Comparison of ENCODE assay signal across 1 cellular context in the genomic region with DNA sequence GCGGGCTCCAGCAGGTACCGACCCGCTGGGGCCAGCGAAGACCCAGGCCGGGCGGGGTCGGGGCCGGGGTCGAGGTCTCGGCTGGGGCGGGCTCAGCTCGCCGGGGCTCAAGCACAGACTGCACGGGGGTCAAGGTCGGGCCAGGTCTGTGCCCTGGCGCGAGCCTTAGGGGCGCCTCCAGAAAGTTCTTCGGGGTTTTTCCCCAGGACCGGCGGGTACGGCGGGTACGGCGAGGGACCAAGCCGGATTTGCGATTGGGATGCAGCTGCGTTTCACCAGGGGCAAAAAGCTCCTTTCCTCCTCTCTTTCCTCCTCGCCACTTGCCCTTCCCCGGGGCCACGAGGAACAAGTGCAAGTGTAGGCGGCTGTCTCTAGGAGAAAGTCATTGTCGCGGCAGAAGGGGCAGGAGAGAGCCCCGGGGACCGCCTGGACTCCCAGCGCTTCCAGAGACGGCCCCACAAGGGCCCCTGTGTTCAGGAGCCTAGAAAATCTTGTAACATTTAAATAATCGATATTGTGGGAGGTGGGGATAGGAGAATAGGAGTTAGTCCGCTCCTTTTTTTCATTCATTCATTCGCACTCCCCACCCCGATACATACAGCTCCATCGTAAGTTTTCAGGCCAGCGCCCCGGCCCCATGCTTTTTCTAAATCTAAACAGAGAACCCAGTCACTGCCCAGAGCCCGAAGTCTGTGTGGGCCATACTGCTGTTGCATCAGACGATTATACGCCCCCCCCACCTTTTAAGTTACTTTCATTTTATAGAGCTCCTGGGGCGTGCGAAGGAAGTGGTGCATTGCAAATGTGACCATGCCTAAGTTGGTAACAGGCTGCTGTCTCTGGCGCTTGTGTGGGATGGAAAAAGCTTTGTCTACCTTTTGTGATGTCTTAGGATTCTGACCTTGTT.
TF ChIP-seq lines count a peak whose summit lies in the region.

No MANE protein-coding gene starts in this region.

TF ChIP-seq in H1, 55 proteins besides CTCF, POLR2A, EP300 and RAD21 (continued from another document):
- TF ChIP-seq EZH2 (IDR thresholded peaks at IDR 0.05; ENCODE audit: low read depth, low read length, severe bottlenecking): no peak
- no peak for TF ChIP-seq TEAD4 (IDR thresholded peaks at IDR 0.05; ENCODE audit: low read depth, low read length)
- TF ChIP-seq, protein P1, sequence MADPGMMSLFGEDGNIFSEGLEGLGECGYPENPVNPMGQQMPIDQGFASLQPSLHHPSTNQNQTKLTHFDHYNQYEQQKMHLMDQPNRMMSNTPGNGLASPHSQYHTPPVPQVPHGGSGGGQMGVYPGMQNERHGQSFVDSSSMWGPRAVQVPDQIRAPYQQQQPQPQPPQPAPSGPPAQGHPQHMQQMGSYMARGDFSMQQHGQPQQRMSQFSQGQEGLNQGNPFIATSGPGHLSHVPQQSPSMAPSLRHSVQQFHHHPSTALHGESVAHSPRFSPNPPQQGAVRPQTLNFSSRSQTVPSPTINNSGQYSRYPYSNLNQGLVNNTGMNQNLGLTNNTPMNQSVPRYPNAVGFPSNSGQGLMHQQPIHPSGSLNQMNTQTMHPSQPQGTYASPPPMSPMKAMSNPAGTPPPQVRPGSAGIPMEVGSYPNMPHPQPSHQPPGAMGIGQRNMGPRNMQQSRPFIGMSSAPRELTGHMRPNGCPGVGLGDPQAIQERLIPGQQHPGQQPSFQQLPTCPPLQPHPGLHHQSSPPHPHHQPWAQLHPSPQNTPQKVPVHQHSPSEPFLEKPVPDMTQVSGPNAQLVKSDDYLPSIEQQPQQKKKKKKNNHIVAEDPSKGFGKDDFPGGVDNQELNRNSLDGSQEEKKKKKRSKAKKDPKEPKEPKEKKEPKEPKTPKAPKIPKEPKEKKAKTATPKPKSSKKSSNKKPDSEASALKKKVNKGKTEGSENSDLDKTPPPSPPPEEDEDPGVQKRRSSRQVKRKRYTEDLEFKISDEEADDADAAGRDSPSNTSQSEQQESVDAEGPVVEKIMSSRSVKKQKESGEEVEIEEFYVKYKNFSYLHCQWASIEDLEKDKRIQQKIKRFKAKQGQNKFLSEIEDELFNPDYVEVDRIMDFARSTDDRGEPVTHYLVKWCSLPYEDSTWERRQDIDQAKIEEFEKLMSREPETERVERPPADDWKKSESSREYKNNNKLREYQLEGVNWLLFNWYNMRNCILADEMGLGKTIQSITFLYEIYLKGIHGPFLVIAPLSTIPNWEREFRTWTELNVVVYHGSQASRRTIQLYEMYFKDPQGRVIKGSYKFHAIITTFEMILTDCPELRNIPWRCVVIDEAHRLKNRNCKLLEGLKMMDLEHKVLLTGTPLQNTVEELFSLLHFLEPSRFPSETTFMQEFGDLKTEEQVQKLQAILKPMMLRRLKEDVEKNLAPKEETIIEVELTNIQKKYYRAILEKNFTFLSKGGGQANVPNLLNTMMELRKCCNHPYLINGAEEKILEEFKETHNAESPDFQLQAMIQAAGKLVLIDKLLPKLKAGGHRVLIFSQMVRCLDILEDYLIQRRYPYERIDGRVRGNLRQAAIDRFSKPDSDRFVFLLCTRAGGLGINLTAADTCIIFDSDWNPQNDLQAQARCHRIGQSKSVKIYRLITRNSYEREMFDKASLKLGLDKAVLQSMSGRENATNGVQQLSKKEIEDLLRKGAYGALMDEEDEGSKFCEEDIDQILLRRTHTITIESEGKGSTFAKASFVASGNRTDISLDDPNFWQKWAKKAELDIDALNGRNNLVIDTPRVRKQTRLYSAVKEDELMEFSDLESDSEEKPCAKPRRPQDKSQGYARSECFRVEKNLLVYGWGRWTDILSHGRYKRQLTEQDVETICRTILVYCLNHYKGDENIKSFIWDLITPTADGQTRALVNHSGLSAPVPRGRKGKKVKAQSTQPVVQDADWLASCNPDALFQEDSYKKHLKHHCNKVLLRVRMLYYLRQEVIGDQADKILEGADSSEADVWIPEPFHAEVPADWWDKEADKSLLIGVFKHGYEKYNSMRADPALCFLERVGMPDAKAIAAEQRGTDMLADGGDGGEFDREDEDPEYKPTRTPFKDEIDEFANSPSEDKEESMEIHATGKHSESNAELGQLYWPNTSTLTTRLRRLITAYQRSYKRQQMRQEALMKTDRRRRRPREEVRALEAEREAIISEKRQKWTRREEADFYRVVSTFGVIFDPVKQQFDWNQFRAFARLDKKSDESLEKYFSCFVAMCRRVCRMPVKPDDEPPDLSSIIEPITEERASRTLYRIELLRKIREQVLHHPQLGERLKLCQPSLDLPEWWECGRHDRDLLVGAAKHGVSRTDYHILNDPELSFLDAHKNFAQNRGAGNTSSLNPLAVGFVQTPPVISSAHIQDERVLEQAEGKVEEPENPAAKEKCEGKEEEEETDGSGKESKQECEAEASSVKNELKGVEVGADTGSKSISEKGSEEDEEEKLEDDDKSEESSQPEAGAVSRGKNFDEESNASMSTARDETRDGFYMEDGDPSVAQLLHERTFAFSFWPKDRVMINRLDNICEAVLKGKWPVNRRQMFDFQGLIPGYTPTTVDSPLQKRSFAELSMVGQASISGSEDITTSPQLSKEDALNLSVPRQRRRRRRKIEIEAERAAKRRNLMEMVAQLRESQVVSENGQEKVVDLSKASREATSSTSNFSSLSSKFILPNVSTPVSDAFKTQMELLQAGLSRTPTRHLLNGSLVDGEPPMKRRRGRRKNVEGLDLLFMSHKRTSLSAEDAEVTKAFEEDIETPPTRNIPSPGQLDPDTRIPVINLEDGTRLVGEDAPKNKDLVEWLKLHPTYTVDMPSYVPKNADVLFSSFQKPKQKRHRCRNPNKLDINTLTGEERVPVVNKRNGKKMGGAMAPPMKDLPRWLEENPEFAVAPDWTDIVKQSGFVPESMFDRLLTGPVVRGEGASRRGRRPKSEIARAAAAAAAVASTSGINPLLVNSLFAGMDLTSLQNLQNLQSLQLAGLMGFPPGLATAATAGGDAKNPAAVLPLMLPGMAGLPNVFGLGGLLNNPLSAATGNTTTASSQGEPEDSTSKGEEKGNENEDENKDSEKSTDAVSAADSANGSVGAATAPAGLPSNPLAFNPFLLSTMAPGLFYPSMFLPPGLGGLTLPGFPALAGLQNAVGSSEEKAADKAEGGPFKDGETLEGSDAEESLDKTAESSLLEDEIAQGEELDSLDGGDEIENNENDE (IDR thresholded peaks at IDR 0.05; ENCODE audit: insufficient replicate concordance, low read length): peak; percentile 24
- TF ChIP-seq POLR2AphosphoS5 (IDR thresholded peaks at IDR 0.05; ENCODE audit: low read depth, low read length): peak; percentile 91
- TF ChIP-seq, protein P2, sequence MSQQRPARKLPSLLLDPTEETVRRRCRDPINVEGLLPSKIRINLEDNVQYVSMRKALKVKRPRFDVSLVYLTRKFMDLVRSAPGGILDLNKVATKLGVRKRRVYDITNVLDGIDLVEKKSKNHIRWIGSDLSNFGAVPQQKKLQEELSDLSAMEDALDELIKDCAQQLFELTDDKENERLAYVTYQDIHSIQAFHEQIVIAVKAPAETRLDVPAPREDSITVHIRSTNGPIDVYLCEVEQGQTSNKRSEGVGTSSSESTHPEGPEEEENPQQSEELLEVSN (IDR thresholded peaks at IDR 0.05): no peak
- no peak for TF ChIP-seq SUZ12 (IDR thresholded peaks at IDR 0.05; ENCODE audit: low read length)
- no peak for TF ChIP-seq JUN (IDR thresholded peaks at IDR 0.05; ENCODE audit: low read depth, low read length)
- TF ChIP-seq, protein P3, sequence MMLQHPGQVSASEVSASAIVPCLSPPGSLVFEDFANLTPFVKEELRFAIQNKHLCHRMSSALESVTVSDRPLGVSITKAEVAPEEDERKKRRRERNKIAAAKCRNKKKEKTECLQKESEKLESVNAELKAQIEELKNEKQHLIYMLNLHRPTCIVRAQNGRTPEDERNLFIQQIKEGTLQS (IDR thresholded peaks at IDR 0.05; ENCODE audit: insufficient read depth, low read depth, low read length): 0 out of 2 replicates have a peak, but pooled peaks have one; percentile 14
- TF ChIP-seq TCF12 (IDR thresholded peaks at IDR 0.05; ENCODE audit: low read depth, low read length): no peak
- TF ChIP-seq YY1 (IDR thresholded peaks at IDR 0.05; ENCODE audit: low read depth, low read length): no peak
- no peak for TF ChIP-seq EGR1 (IDR thresholded peaks at IDR 0.05; ENCODE audit: borderline replicate concordance, low read depth, low read length)
- TF ChIP-seq FOSL1 (IDR thresholded peaks at IDR 0.05; ENCODE audit: insufficient read depth, low read depth, low read length): no peak
- TF ChIP-seq TAF7 (optimal IDR thresholded peaks at IDR 0.05; ENCODE audit: borderline replicate concordance, low read depth, low read length): peak; percentile 0
- 0 out of 2 replicates have a peak, but pooled peaks have one; percentile 16 for TF ChIP-seq JUND (IDR thresholded peaks at IDR 0.05; ENCODE audit: low read length)
- no peak for TF ChIP-seq CTBP2 (IDR thresholded peaks at IDR 0.05; ENCODE audit: borderline replicate concordance, insufficient read depth, insufficient read length, low read length)
- TF ChIP-seq HDAC6 (IDR thresholded peaks at IDR 0.05; ENCODE audit: low read depth, low read length): no peak
- TF ChIP-seq CHD1 (IDR thresholded peaks at IDR 0.05; ENCODE audit: low read depth, low read length): no peak; the same call in 1 of the 2 replicates
- 0 out of 2 replicates have a peak, but pooled peaks have one; percentile 2 for TF ChIP-seq CHD2 (IDR thresholded peaks at IDR 0.05; ENCODE audit: low read length)
- TF ChIP-seq HDAC2 (IDR thresholded peaks at IDR 0.05; ENCODE audit: borderline replicate concordance in 1 of 2, low read depth in 2 of 2, low read length in 2 of 2): peak in 1 of 2 experiments; percentile 52; a peak in 2 of 4 replicates
- no peak for TF ChIP-seq CBX5 (IDR thresholded peaks at IDR 0.05; ENCODE audit: low read depth, low read length)
- TF ChIP-seq SAP30 (IDR thresholded peaks at IDR 0.05; ENCODE audit: insufficient read depth, insufficient replicate concordance, low read length): no peak
- TF ChIP-seq CREB1 (IDR thresholded peaks at IDR 0.05): no peak
- TF ChIP-seq RFX5 (IDR thresholded peaks at IDR 0.05; ENCODE audit: borderline replicate concordance, low read depth, low read length): no peak
- TF ChIP-seq SIRT6 (IDR thresholded peaks at IDR 0.05; ENCODE audit: low read length): no peak
- peak; percentile 83 for TF ChIP-seq TBP (IDR thresholded peaks at IDR 0.05; ENCODE audit: low read depth, low read length)
- TF ChIP-seq TAF1 (IDR thresholded peaks at IDR 0.05; ENCODE audit: low read depth, low read length): peak; percentile 82
- peak in 1 of 2 experiments; percentile 62; a peak in 2 of 4 replicates for TF ChIP-seq SIN3A (conservative IDR thresholded peaks at IDR 0.05 in 1 of 2, IDR thresholded peaks at IDR 0.05 in 1 of 2; ENCODE audit: low read depth in 1 of 2, low read length in 2 of 2)
- no peak for TF ChIP-seq RBBP5 (IDR thresholded peaks at IDR 0.05; ENCODE audit: borderline replicate concordance, low read depth, low read length)
- no peak for TF ChIP-seq GABPA (IDR thresholded peaks at IDR 0.05; ENCODE audit: borderline replicate concordance, insufficient read depth, low read length)
- no peak for TF ChIP-seq CBX8 (IDR thresholded peaks at IDR 0.05; ENCODE audit: borderline replicate concordance, low read depth, low read length)
- no peak for TF ChIP-seq MAFK (IDR thresholded peaks at IDR 0.05; ENCODE audit: low read depth, low read length)
- TF ChIP-seq SP4 (IDR thresholded peaks at IDR 0.05; ENCODE audit: low read length): no peak
- TF ChIP-seq, protein P4, sequence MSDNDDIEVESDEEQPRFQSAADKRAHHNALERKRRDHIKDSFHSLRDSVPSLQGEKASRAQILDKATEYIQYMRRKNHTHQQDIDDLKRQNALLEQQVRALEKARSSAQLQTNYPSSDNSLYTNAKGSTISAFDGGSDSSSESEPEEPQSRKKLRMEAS (IDR thresholded peaks at IDR 0.05): 0 out of 2 replicates have a peak, but pooled peaks have one; percentile 31
- no peak for TF ChIP-seq SP2 (IDR thresholded peaks at IDR 0.05; ENCODE audit: low read length)
- TF ChIP-seq PHF8 (conservative IDR thresholded peaks at IDR 0.05; ENCODE audit: low read depth, low read length): no peak; the same call in none of the 2 replicates
- TF ChIP-seq BACH1 (IDR thresholded peaks at IDR 0.05; ENCODE audit: low read length): no peak
- peak; percentile 90 for TF ChIP-seq CEBPB (IDR thresholded peaks at IDR 0.05; ENCODE audit: low read depth, low read length)
- TF ChIP-seq RNF2 (IDR thresholded peaks at IDR 0.05; ENCODE audit: borderline replicate concordance, low read depth, low read length, missing control alignments, poor library complexity, severe bottlenecking): no peak
